In genomic region chr7:30010022-30010421, GRCh38 we compare ENCODE assay signal across 29 cellular contexts.
"Had no signal": no experiment of that assay in that cellular context is flagged by ENCODE, and none has a peak within 500 bp of the region (broad histone marks: within the 10 kb centered on the region; RNA-seq: fewer than 3 reads in every experiment).

No MANE protein-coding gene starts in this region.

- H3K36me3 ChIP-seq: thoracic aorta, uterus had no signal

- ATAC-seq: stimulated activated effector memory CD8-positive, alpha-beta T cell treated with anti-CD3 and anti-CD28 coated beads, Interleukin-12 subunit alpha, Interleukin-12 subunit beta, amount 100 ng/mL, for 72 hours; stimulated activated memory B cell treated with anti-CD40 and anti-IgM and Interleukin-4, amounts not matched to agents 10 μg/mL and 1 μg/mL and 100 μg/mL, for 72 hours; stimulated activated naive B cell treated with anti-CD40 and anti-IgM and Interleukin-4, amounts not matched to agents 10 μg/mL and 1 μg/mL and 100 μg/mL, for 72 hours; stimulated activated naive CD8-positive, alpha-beta T cell treated with anti-CD3 and anti-CD28 coated beads, Interleukin-15, amount 100 ng/mL, for 72 hours; stimulated activated naive CD8-positive, alpha-beta T cell treated with anti-CD3 and anti-CD28 coated beads, Interleukin-15, Interleukin-2, amounts not matched to agents 100 U/mL and 50 U/mL, for 24 hours; upper lobe of right lung had no signal

- H3K4me1 ChIP-seq: stomach, suprapubic skin, testis, thyroid gland, tibial artery, tibial nerve, transverse colon, upper lobe of left lung, upper lobe of right lung, uterus, vagina had no signal

- H3K4me3 ChIP-seq: stomach, suprapubic skin, testis, thoracic aorta, thyroid gland, tibial artery, tibial nerve, transverse colon, upper lobe of left lung, upper lobe of right lung, uterus, vagina had no signal

- H3K27ac Mint-ChIP-seq: stimulated activated effector memory CD8-positive, alpha-beta T cell treated with anti-CD3 and anti-CD28 coated beads, Interleukin-12 subunit alpha, Interleukin-12 subunit beta, amount 100 ng/mL, for 72 hours; stimulated activated memory B cell treated with anti-CD40 and anti-IgM and Interleukin-4, amounts not matched to agents 10 μg/mL and 1 μg/mL and 100 μg/mL, for 72 hours; stimulated activated naive B cell treated with anti-CD40 and anti-IgM and Interleukin-4, amounts not matched to agents 10 μg/mL and 1 μg/mL and 100 μg/mL, for 72 hours; stimulated activated naive CD8-positive, alpha-beta T cell treated with anti-CD3 and anti-CD28 coated beads, Interleukin-15, amount 100 ng/mL, for 72 hours; stimulated activated naive CD8-positive, alpha-beta T cell treated with anti-CD3 and anti-CD28 coated beads, Interleukin-15, Interleukin-2, amounts not matched to agents 100 ng/mL and 50 ng/mL, for 24 hours; type B pancreatic cell had no signal

- DNase-seq: stimulated activated CD4-positive, alpha-beta T cell treated with anti-CD3 and anti-CD28 coated beads, Interleukin-2, amount 100 ng/mL, for 48 hours; stimulated activated CD4-positive, alpha-beta T cell treated with anti-CD3 and anti-CD28 coated beads, Interleukin-4, amount 100 ng/mL, for 1 hour; stimulated activated CD4-positive, alpha-beta T cell treated with anti-CD3 and anti-CD28 coated beads, Interleukin-4, amount 100 ng/mL, for 24 hours; stimulated activated CD4-positive, alpha-beta T cell treated with anti-CD3 and anti-CD28 coated beads, Interleukin-4, amount 100 ng/mL, for 4 hours; stimulated activated CD8-positive, alpha-beta memory T cell treated with anti-CD3 and anti-CD28 coated beads, Interleukin-4, amount 100 ng/mL, for 48 hours; stimulated activated naive B cell treated with anti-CD40 and anti-IgM and Interleukin-4, amounts not matched to agents 10 μg/mL and 1 μg/mL and 100 μg/mL, for 72 hours; stimulated activated naive CD4-positive, alpha-beta T cell; stimulated activated naive CD4-positive, alpha-beta T cell treated with Interleukin-2 at 50 U/mL for 16 hours; stimulated activated naive CD8-positive, alpha-beta T cell treated with anti-CD3 and anti-CD28 coated beads, Interleukin-15, amount 100 ng/mL, for 72 hours; stimulated activated naive CD8-positive, alpha-beta T cell treated with anti-CD3 and anti-CD28 coated beads, Interleukin-15, Interleukin-2, amounts not matched to agents 100 U/mL and 50 U/mL, for 24 hours; stomach; substantia nigra; testis; thyroid gland; tibial artery; transverse colon; trophoblast cell; upper lobe of left lung; upper lobe of right lung; uterus had no signal

- H3K27me3 Mint-ChIP-seq: stimulated activated memory B cell treated with anti-CD40 and anti-IgM and Interleukin-4, amounts not matched to agents 10 μg/mL and 1 μg/mL and 100 μg/mL, for 72 hours; stimulated activated naive B cell treated with anti-CD40 and anti-IgM and Interleukin-4, amounts not matched to agents 10 μg/mL and 1 μg/mL and 100 μg/mL, for 72 hours; stimulated activated naive CD8-positive, alpha-beta T cell treated with anti-CD3 and anti-CD28 coated beads, Interleukin-15, amount 100 ng/mL, for 72 hours; stimulated activated naive CD8-positive, alpha-beta T cell treated with anti-CD3 and anti-CD28 coated beads, Interleukin-15, Interleukin-2, amounts not matched to agents 100 ng/mL and 50 ng/mL, for 24 hours; type B pancreatic cell had no signal

- FAIRE-seq: urothelium cell line had no signal

- H3K4me3 Mint-ChIP-seq: stimulated activated effector memory CD8-positive, alpha-beta T cell treated with anti-CD3 and anti-CD28 coated beads, Interleukin-12 subunit alpha, Interleukin-12 subunit beta, amount 100 ng/mL, for 72 hours; stimulated activated memory B cell treated with anti-CD40 and anti-IgM and Interleukin-4, amounts not matched to agents 10 μg/mL and 1 μg/mL and 100 μg/mL, for 72 hours; stimulated activated naive B cell treated with anti-CD40 and anti-IgM and Interleukin-4, amounts not matched to agents 10 μg/mL and 1 μg/mL and 100 μg/mL, for 72 hours; stimulated activated naive CD8-positive, alpha-beta T cell treated with anti-CD3 and anti-CD28 coated beads, Interleukin-15, amount 100 ng/mL, for 72 hours; stimulated activated naive CD8-positive, alpha-beta T cell treated with anti-CD3 and anti-CD28 coated beads, Interleukin-15, Interleukin-2, amounts not matched to agents 100 ng/mL and 50 ng/mL, for 24 hours; type B pancreatic cell had no signal

- H3K9me3 ChIP-seq: stomach, suprapubic skin, testis, thoracic aorta, thyroid gland, tibial artery, tibial nerve, transverse colon, upper lobe of left lung, upper lobe of right lung, uterus, vagina had no signal

- H3K4me1 Mint-ChIP-seq: stimulated activated effector memory CD8-positive, alpha-beta T cell treated with anti-CD3 and anti-CD28 coated beads, Interleukin-12 subunit alpha, Interleukin-12 subunit beta, amount 100 ng/mL, for 72 hours; stimulated activated memory B cell treated with anti-CD40 and anti-IgM and Interleukin-4, amounts not matched to agents 10 μg/mL and 1 μg/mL and 100 μg/mL, for 72 hours; stimulated activated naive B cell treated with anti-CD40 and anti-IgM and Interleukin-4, amounts not matched to agents 10 μg/mL and 1 μg/mL and 100 μg/mL, for 72 hours; stimulated activated naive CD8-positive, alpha-beta T cell treated with anti-CD3 and anti-CD28 coated beads, Interleukin-15, amount 100 ng/mL, for 72 hours had no signal

- H3K27ac ChIP-seq: stomach, suprapubic skin, testis, thoracic aorta, thyroid gland, tibial artery, tibial nerve, transverse colon, upper lobe of left lung, upper lobe of right lung, uterus, vagina had no signal

- H3K9me3 Mint-ChIP-seq: stimulated activated effector memory CD8-positive, alpha-beta T cell treated with anti-CD3 and anti-CD28 coated beads, Interleukin-12 subunit alpha, Interleukin-12 subunit beta, amount 100 ng/mL, for 72 hours; stimulated activated memory B cell treated with anti-CD40 and anti-IgM and Interleukin-4, amounts not matched to agents 10 μg/mL and 1 μg/mL and 100 μg/mL, for 72 hours; stimulated activated naive B cell treated with anti-CD40 and anti-IgM and Interleukin-4, amounts not matched to agents 10 μg/mL and 1 μg/mL and 100 μg/mL, for 72 hours; stimulated activated naive CD8-positive, alpha-beta T cell treated with anti-CD3 and anti-CD28 coated beads, Interleukin-15, amount 100 ng/mL, for 72 hours; stimulated activated naive CD8-positive, alpha-beta T cell treated with anti-CD3 and anti-CD28 coated beads, Interleukin-15, Interleukin-2, amounts not matched to agents 100 ng/mL and 50 ng/mL, for 24 hours; type B pancreatic cell had no signal

- H3K27me3 ChIP-seq: stomach, suprapubic skin, testis, thyroid gland, tibial artery, tibial nerve, transverse colon, upper lobe of left lung, upper lobe of right lung, uterus, vagina had no signal
